1 cellular context compared by ENCODE assay signal in genomic region chr12:42238240-42239140, GRCh38.
TF ChIP-seq lines count a peak whose summit lies in the region.

TSS of gene YAF2 (minus strand) at chr12:42238248. CDS start at chr12:42238180, 68 bp downstream.

TF ChIP-seq in K562, 482 proteins besides CTCF, POLR2A, EP300 and RAD21 (continued from another document):
- TF ChIP-seq BCLAF1 (IDR thresholded peaks at IDR 0.05; ENCODE audit: borderline replicate concordance in 1 of 2, control insufficient read depth in 1 of 2, low read depth in 2 of 2, low read length in 1 of 2) (no peak), OTX1 (CRISPR knock-in tag; IDR thresholded peaks at IDR 0.05) (no peak), ZNF583 (CRISPR knock-in tag; IDR thresholded peaks at IDR 0.05) (no peak), MED1 (CRISPR knock-in tag; IDR thresholded peaks at IDR 0.05; ENCODE audit: borderline replicate concordance) (no peak), HES1 (IDR thresholded peaks at IDR 0.05; ENCODE audit: low read depth) (no peak), ZNF780A (CRISPR knock-in tag; IDR thresholded peaks at IDR 0.05) (no peak), ASH1L (IDR thresholded peaks at IDR 0.05; ENCODE audit: borderline replicate concordance, low read depth, partially characterized antibody) (no peak), ZNF12 (CRISPR knock-in tag; IDR thresholded peaks at IDR 0.05) (no peak), ATF6 (CRISPR knock-in tag; IDR thresholded peaks at IDR 0.05) (no peak)
